ENCODE assay signal across 18 cellular contexts in the genomic region with DNA sequence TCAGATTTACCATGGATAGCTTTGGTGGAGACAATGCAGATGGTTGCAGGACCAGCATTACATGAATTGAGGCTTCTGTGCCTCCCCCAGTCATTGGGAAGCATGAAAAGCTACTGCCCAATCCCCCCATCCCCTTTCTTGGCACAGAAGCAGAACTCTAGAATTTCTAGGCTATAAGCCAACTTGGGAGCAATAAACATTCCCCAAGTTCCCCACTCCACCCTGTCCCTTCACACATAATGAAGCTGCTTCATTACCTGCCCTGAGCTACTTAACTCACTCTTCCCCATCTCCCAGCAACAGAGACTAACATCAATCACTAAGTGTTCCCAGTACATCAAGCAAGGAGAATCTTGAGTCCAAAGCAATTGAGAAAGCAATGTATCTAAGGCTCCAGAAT.
DNase-seq lines count a peak whose midpoint lies in the region; ATAC-seq and TF ChIP-seq lines count a peak whose summit lies in the region.
"Had no signal": no experiment of that assay in that cellular context is flagged by ENCODE, and none has a peak within 500 bp of the region (broad histone marks: within the 10 kb centered on the region; RNA-seq: fewer than 3 reads in every experiment).

No MANE protein-coding gene starts in this region.

- no peak overlapping the region for H3K27ac ChIP-seq in ovary
- H3K27ac ChIP-seq: GM23248, Peyer's patch had no signal

- H3K4me3 ChIP-seq in mucosa of descending colon (no peak overlapping the region), ovary (no peak overlapping the region)
- H3K4me3 ChIP-seq: GM23248, Peyer's patch had no signal

- H3K27me3 ChIP-seq in ovary = no peaks in the 10 kb centered on the region
- H3K27me3 ChIP-seq: Peyer's patch had no signal

- H3K9me3 ChIP-seq in mucosa of descending colon (no peaks in the 10 kb centered on the region), ovary (no peaks in the 10 kb centered on the region)
- H3K9me3 ChIP-seq: Peyer's patch had no signal

- no peak for TF ChIP-seq CTCF in mucosa of descending colon (IDR thresholded peaks at IDR 0.05)
- TF ChIP-seq CTCF in ovary (IDR thresholded peaks at IDR 0.05) = no peak

- H3K36me3 ChIP-seq in mucosa of descending colon (ENCODE audit: low read depth) (no peaks in the 10 kb centered on the region), ovary (no peaks in the 10 kb centered on the region)
- H3K36me3 ChIP-seq: Peyer's patch had no signal

- intact Hi-C loops in mucosa of descending colon (cut with DNase I, micrococcal nuclease) = no loop called here
- intact Hi-C loops in ovary (cut with DNase I) = no loop called here

- DNase-seq in COR-L47 (lab: John Stamatoyannopoulos, UW) (peak; percentile 23), HT-29 (ENCODE audit: low spot score) (peak; percentile 52), NCI-H2171 treated with DMSO at 0.1 percent for 48 hours (lab: John Stamatoyannopoulos, UW) (peak; percentile 50), mucosa of descending colon (no peak), NCI-H524 (lab: John Stamatoyannopoulos, UW) (no peak), ovary (no peak), GDM1 (lab: John Stamatoyannopoulos, UW) (no peak), Kasumi-1 (lab: John Stamatoyannopoulos, UW) (no peak)
- DNase-seq: AML-193; CD4-positive, alpha-beta T cell; DND-41; GF-D8; GM23248; IMR-90; NCI-H2227 treated with DMSO at 0.1 percent for 48 hours; Peyer's patch; SHP77 treated with DMSO at 0.1 percent for 48 hours had no signal

- no peak for TF ChIP-seq EP300 in ovary (IDR thresholded peaks at IDR 0.05)

- TF ChIP-seq POLR2A in ovary (IDR thresholded peaks at IDR 0.05) = no peak

- H3K4me1 ChIP-seq in mucosa of descending colon (ENCODE audit: low read depth) (peaks cover 14% of the 10 kb centered on the region), ovary (ENCODE audit: insufficient read depth) (no peaks in the 10 kb centered on the region)
- H3K4me1 ChIP-seq: Peyer's patch had no signal

- peak; percentile 70 for ATAC-seq in mucosa of descending colon
- ATAC-seq: HCT116 had no signal

Comparison
In these comparisons a context has a peak if more than half of its experiments do, and no peak if none do; other contexts are left out.
1. DNase-seq: peak in COR-L47 (single experiment), HT-29 (single experiment) and NCI-H2171 treated with DMSO at 0.1 percent for 48 hours (single experiment); none in mucosa of descending colon (0 of 3), NCI-H524 (0 of 2), ovary (0 of 5), GDM1 (single experiment) and Kasumi-1 (0 of 2).